In the genomic region with DNA sequence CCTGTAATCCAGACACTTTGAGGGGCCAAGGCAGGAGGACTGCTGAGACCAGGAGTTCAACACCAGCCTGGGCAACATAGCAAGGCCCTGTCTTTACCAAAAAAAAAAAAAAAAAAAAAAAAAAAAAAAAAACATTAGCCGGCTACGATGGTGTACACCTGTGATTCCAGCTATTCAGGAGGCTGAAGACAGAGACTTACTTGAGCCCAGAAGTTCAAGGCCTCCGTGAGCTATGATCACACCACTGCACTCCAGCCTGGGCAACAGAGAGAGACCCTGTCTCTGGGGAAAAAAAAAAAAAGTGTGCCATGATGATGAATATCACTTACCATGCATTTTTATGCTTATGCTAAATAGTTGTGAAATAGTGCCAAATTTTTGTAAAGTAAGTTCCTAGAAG, we compare ENCODE assay signal across 1 cellular context.
TF ChIP-seq lines count a peak whose summit lies in the region.

No MANE protein-coding gene starts in this region.

TF ChIP-seq in HEK293, 187 proteins besides CTCF, POLR2A, EP300 and RAD21 (continued from another document):
- TF ChIP-seq, protein P1, sequence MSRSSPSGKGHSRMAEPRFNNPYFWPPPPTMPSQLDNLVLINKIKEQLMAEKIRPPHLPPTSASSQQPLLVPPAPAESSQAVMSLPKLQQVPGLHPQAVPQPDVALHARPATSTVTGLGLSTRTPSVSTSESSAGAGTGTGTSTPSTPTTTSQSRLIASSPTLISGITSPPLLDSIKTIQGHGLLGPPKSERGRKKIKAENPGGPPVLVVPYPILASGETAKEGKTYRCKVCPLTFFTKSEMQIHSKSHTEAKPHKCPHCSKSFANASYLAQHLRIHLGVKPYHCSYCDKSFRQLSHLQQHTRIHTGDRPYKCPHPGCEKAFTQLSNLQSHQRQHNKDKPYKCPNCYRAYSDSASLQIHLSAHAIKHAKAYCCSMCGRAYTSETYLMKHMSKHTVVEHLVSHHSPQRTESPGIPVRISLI (tag by site-specific recombination; IDR thresholded peaks at IDR 0.05), result peak; percentile 92
